Comparison of ENCODE assay signal across 9 cellular contexts in the genomic region with DNA sequence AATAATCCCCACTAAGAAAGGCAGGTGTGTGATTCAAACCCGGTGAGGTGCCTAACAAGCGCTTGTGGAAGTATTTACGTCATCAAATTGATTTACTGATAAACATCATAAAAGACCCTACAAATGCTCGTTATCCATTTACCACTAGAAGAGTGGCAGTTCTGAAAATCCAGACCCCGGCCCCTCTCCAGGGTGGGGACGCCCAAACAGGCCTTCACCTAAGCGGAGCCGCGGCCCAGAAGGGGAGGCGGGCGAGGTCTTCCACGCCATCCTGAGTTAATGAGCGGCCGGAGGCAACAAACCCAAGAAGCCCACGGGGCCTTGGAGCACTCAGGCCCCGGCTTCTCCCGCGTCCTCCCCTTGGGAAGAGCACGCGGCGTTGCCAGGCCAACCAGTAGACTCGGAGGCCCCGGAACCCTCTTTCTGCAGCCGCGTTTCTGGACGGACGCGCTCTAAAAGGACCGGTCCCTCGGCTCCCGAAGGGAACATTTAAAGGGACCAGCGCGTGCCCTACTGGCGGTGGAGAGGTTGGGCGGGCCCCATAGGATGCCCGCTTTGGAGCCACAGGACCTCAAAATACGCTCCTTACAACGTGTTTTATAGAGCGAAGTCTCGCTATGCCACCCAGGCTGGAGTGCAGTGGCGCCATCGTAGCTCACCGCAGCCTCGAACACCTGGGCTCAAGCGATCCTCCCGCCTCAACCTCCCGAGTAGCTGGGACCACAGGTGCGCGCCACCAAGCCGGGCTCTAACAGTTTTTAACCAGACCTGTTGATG. TPM values are rescaled to one million over a fixed set of nuclear protein-coding genes. Genes with fewer than 3 reads are reported as not detected.
DNase-seq lines count a peak whose midpoint lies in the region; ATAC-seq, FAIRE-seq and TF ChIP-seq lines count a peak whose summit lies in the region.
"Had no signal": no experiment of that assay in that cellular context is flagged by ENCODE, and none has a peak within 500 bp of the region (broad histone marks: within the 10 kb centered on the region; RNA-seq: fewer than 3 reads in every experiment).

No MANE protein-coding gene starts in this region.

- peak overlapping the region; percentile 92 for H2AFZ ChIP-seq in fibroblast of lung (ENCODE audit: low read length)

- H3K4me2 ChIP-seq in fibroblast of lung (ENCODE audit: extremely low read depth, insufficient read depth, low read length) = peak overlapping the region; percentile 68

- H3K27ac ChIP-seq in fibroblast of lung (ENCODE audit: insufficient read depth, low read length) = peak overlapping the region; percentile 50
- H3K27ac ChIP-seq in muscle layer of colon (ENCODE audit: low read depth, low read length) = peak overlapping the region; percentile 78

- H3K4me3 ChIP-seq in fibroblast of lung (replicated peaks in 1 of 4; ENCODE audit: control extremely low read depth in 1 of 4, insufficient read depth in 1 of 4, low read depth in 3 of 4, low read length in 4 of 4) (peak overlapping the region; percentile 72 to 88 (median 76)), muscle layer of colon (ENCODE audit: low read depth in 1 of 2, low read length in 2 of 2) (peak overlapping the region; percentile 91 to 93)

- H3K36me3 Mint-ChIP-seq in activated T-cell treated with anti-CD3 and anti-CD28 coated beads, Interleukin-2, amount 50 U/mL, for 4 hours (ENCODE audit: insufficient read depth) = no peaks in the 10 kb centered on the region
- no peaks in the 10 kb centered on the region for H3K36me3 Mint-ChIP-seq in stimulated activated effector memory CD8-positive, alpha-beta T cell treated with anti-CD3 and anti-CD28 coated beads, Interleukin-12 subunit alpha, Interleukin-12 subunit beta, amount 100 ng/mL, for 72 hours

- H3K79me2 ChIP-seq in fibroblast of lung (ENCODE audit: control insufficient read depth, insufficient read depth, low read length) = peaks cover 42% of the 10 kb centered on the region

- TF ChIP-seq CTCF in fibroblast of lung (conservative IDR thresholded peaks at IDR 0.05 in 1 of 2, IDR thresholded peaks at IDR 0.05 in 1 of 2; ENCODE audit: low read depth in 1 of 2, low read length in 2 of 2) = peak in 1 of 2 donors; percentile 36

- FAIRE-seq in GM19239 (lab: Jason Lieb, UNC) = no peak

- H3K27ac Mint-ChIP-seq in stimulated activated effector memory CD8-positive, alpha-beta T cell treated with anti-CD3 and anti-CD28 coated beads, Interleukin-12 subunit alpha, Interleukin-12 subunit beta, amount 100 ng/mL, for 72 hours = no peak overlapping the region
- H3K27ac Mint-ChIP-seq: activated naive CD4-positive, alpha-beta T cell treated with anti-CD3 and anti-CD28 coated beads, Interleukin-2, amount 50 U/mL, for 72 hours had no signal

- H3K9me3 Mint-ChIP-seq in activated T-cell treated with anti-CD3 and anti-CD28 coated beads, Interleukin-2, amount 50 U/mL, for 4 hours = no peaks in the 10 kb centered on the region
- H3K9me3 Mint-ChIP-seq in stimulated activated effector memory CD8-positive, alpha-beta T cell treated with anti-CD3 and anti-CD28 coated beads, Interleukin-12 subunit alpha, Interleukin-12 subunit beta, amount 100 ng/mL, for 72 hours = no peaks in the 10 kb centered on the region
- H3K9me3 Mint-ChIP-seq: activated naive CD4-positive, alpha-beta T cell treated with anti-CD3 and anti-CD28 coated beads, Interleukin-2, amount 50 U/mL, for 72 hours had no signal

- no peaks in the 10 kb centered on the region for H4K20me1 ChIP-seq in fibroblast of lung (ENCODE audit: control insufficient read depth, extremely low read depth, insufficient read depth, low read length)

- H3K4me1 Mint-ChIP-seq in activated T-cell treated with anti-CD3 and anti-CD28 coated beads, Interleukin-2, amount 50 U/mL, for 4 hours (ENCODE audit: low read depth) = peaks cover 17% of the 10 kb centered on the region
- H3K4me1 Mint-ChIP-seq in stimulated activated effector memory CD8-positive, alpha-beta T cell treated with anti-CD3 and anti-CD28 coated beads, Interleukin-12 subunit alpha, Interleukin-12 subunit beta, amount 100 ng/mL, for 72 hours = peaks cover 14% of the 10 kb centered on the region

- H3K27me3 Mint-ChIP-seq in activated T-cell treated with anti-CD3 and anti-CD28 coated beads, Interleukin-2, amount 50 U/mL, for 4 hours (ENCODE audit: low read depth) = peaks cover 50% of the 10 kb centered on the region

- H3K36me3 ChIP-seq in fibroblast of lung (ENCODE audit: control insufficient read depth, insufficient read depth, low read length) = peaks cover 8% of the 10 kb centered on the region
- H3K36me3 ChIP-seq in muscle layer of colon (ENCODE audit: insufficient read depth, low read length) = peaks cover 22% of the 10 kb centered on the region

- H3K27me3 ChIP-seq in fibroblast of lung (ENCODE audit: control insufficient read depth, insufficient read depth, low read length) (no peaks in the 10 kb centered on the region), muscle layer of colon (ENCODE audit: control insufficient read depth in 1 of 2, insufficient read depth in 2 of 2, low read length in 2 of 2) (no peaks in the 10 kb centered on the region)

- peak overlapping the region; percentile 63 for H3K9ac ChIP-seq in fibroblast of lung (ENCODE audit: insufficient read depth, low read length)
- H3K9ac ChIP-seq in muscle layer of colon (ENCODE audit: low read length) = peak overlapping the region; percentile 66

- peak; percentile 95 for DNase-seq in NCI-H2227 (lab: John Stamatoyannopoulos, UW; ENCODE audit: unreplicated experiment)
- peak; percentile 39 for DNase-seq in activated T-cell treated with anti-CD3 and anti-CD28 coated beads, Interleukin-2, amount 50 U/mL, for 4 hours
- DNase-seq in fibroblast of lung (ENCODE audit: low read depth in 2 of 2) = peak; percentile 82 to 90
- DNase-seq in stimulated activated effector memory CD8-positive, alpha-beta T cell treated with anti-CD3 and anti-CD28 coated beads, Interleukin-12 subunit alpha, Interleukin-12 subunit beta, amount 100 ng/mL, for 72 hours (ENCODE audit: low spot score in 2 of 2) = peak; percentile 23 to 65
- DNase-seq in GM19239 (ENCODE audit: insufficient read length, low spot score) = no peak

- ATAC-seq in GM18909 (IDR thresholded peaks at IDR 0.05; ENCODE audit: poor library complexity, unreplicated experiment) (peak; percentile 51), GM19324 (IDR thresholded peaks at IDR 0.05; ENCODE audit: low FRiP score, unreplicated experiment) (no peak)
- ATAC-seq in activated T-cell treated with anti-CD3 and anti-CD28 coated beads, Interleukin-2, amount 50 U/mL, for 4 hours = peak; percentile 65 to 66
- ATAC-seq in stimulated activated effector memory CD8-positive, alpha-beta T cell treated with anti-CD3 and anti-CD28 coated beads, Interleukin-12 subunit alpha, Interleukin-12 subunit beta, amount 100 ng/mL, for 72 hours = peak; percentile 59

- H3K4me1 ChIP-seq in fibroblast of lung (ENCODE audit: control insufficient read depth, extremely low read depth, insufficient read depth, low read length) (peaks cover 2% of the 10 kb centered on the region), muscle layer of colon (ENCODE audit: insufficient read depth, low read length) (peaks cover 24% of the 10 kb centered on the region)

- H3K9me3 ChIP-seq in fibroblast of lung (ENCODE audit: control insufficient read depth, insufficient read depth, low read depth, low read length) = no peaks in the 10 kb centered on the region
- H3K9me3 ChIP-seq in muscle layer of colon (ENCODE audit: low read length) = no peaks in the 10 kb centered on the region

- H3K4me3 Mint-ChIP-seq in activated T-cell treated with anti-CD3 and anti-CD28 coated beads, Interleukin-2, amount 50 U/mL, for 4 hours = peak overlapping the region; percentile 62
- H3K4me3 Mint-ChIP-seq in stimulated activated effector memory CD8-positive, alpha-beta T cell treated with anti-CD3 and anti-CD28 coated beads, Interleukin-12 subunit alpha, Interleukin-12 subunit beta, amount 100 ng/mL, for 72 hours = peak overlapping the region; percentile 56

RNA-seq across cellular contexts. Expression of a gene that starts 3.5 kb away (rescaled TPM):
- total RNA-seq in activated T-cell treated with anti-CD3 and anti-CD28 coated beads, Interleukin-2, amount 50 U/mL, for 4 hours = under 1 TPM; 0.33 to 0.45 (median 0.33) TPM
- 9.2 and 13.2 TPM in 2 replicates for total RNA-seq in fibroblast of lung
- 13.7 and 14.2 TPM in 2 replicates for polyA plus RNA-seq in fibroblast of lung
- 14.5 and 18.4 TPM in 2 replicates for polyA plus RNA-seq in fibroblast of lung (2012)
- 10.7 and 13.6 TPM in 2 replicates for polyA minus RNA-seq in fibroblast of lung (ENCODE audit: low replicate concordance)
- total RNA-seq: activated naive CD4-positive, alpha-beta T cell treated with anti-CD3 and anti-CD28 coated beads, Interleukin-2, amount 50 U/mL, for 72 hours had no signal

RNA-seq across cellular contexts. Expression of a gene that starts 11.6 kb away (rescaled TPM):
- total RNA-seq in activated T-cell treated with anti-CD3 and anti-CD28 coated beads, Interleukin-2, amount 50 U/mL, for 4 hours = 10 to 100 TPM; 44.1 to 51.2 (median 46.7) TPM
- total RNA-seq in fibroblast of lung = 66.0 and 71.0 TPM in 2 replicates
- 77.4 and 89.9 TPM in 2 replicates for polyA plus RNA-seq in fibroblast of lung
- 32.3 and 42.8 TPM in 2 replicates for polyA plus RNA-seq in fibroblast of lung (2012)
- 45.6 and 97.4 TPM in 2 replicates for polyA minus RNA-seq in fibroblast of lung (ENCODE audit: low replicate concordance)
